Comparison of ENCODE assay signal across 20 cellular contexts in genomic region chr19:21498651-21499050, GRCh38. TPM values are rescaled to one million over a fixed set of nuclear protein-coding genes. Genes with fewer than 3 reads are reported as not detected.
DNase-seq lines count a peak whose midpoint lies in the region; FAIRE-seq and TF ChIP-seq lines count a peak whose summit lies in the region.
"Had no signal": no experiment of that assay in that cellular context is flagged by ENCODE, and none has a peak within 500 bp of the region (broad histone marks: within the 10 kb centered on the region; RNA-seq: fewer than 3 reads in every experiment).

No MANE protein-coding gene starts in this region.

- no peak overlapping the region for H2BK15ac ChIP-seq in mesendoderm (replicated peaks; ENCODE audit: low read depth)

- no peak overlapping the region for H4K8ac ChIP-seq in mesendoderm (ENCODE audit: low read depth, low read length)

- H3K27me3 Mint-ChIP-seq in astrocyte (ENCODE audit: low read depth, unreplicated experiment): no peaks in the 10 kb centered on the region
- no peaks in the 10 kb centered on the region for H3K27me3 Mint-ChIP-seq in chondrocyte (ENCODE audit: low read depth)

- H3K27me3 ChIP-seq in astrocyte (ENCODE audit: insufficient read depth, low read length): no peaks in the 10 kb centered on the region
- no peaks in the 10 kb centered on the region for H3K27me3 ChIP-seq in mesendoderm (ENCODE audit: insufficient read depth, low read length, poor library complexity)
- no peaks in the 10 kb centered on the region for H3K27me3 ChIP-seq in tibial artery
- H3K27me3 ChIP-seq: BLaER1 had no signal

- H3K27ac Mint-ChIP-seq in astrocyte (ENCODE audit: unreplicated experiment) (no peak overlapping the region), chondrocyte (ENCODE audit: unreplicated experiment) (no peak overlapping the region)
- H3K27ac Mint-ChIP-seq: CD14-positive monocyte; CD8-positive, alpha-beta T cell; HFFc6 had no signal

- H2BK120ac ChIP-seq in mesendoderm (ENCODE audit: low read depth, low read length): no peak overlapping the region

- H3K79me2 ChIP-seq in astrocyte (ENCODE audit: insufficient read depth, low read length) (no peaks in the 10 kb centered on the region), mesendoderm (ENCODE audit: control insufficient read depth, insufficient read depth, low read length) (no peaks in the 10 kb centered on the region)

- H3K9me3 ChIP-seq in astrocyte (ENCODE audit: insufficient read depth, low read depth, low read length) (no peaks in the 10 kb centered on the region), tibial artery (no peaks in the 10 kb centered on the region)

- H3K4me3 ChIP-seq in astrocyte (ENCODE audit: insufficient read depth, low read depth, low read length) (no peak overlapping the region), mesendoderm (ENCODE audit: low read length) (no peak overlapping the region), tibial artery (no peak overlapping the region)
- H3K4me3 ChIP-seq: BLaER1 had no signal

- H2AFZ ChIP-seq in astrocyte (ENCODE audit: low read depth, low read length): no peak overlapping the region

- H3K9me3 Mint-ChIP-seq in astrocyte (ENCODE audit: unreplicated experiment) (peaks cover 27% of the 10 kb centered on the region), chondrocyte (ENCODE audit: low read depth) (peaks cover 4% of the 10 kb centered on the region)
- H3K9me3 Mint-ChIP-seq: CD8-positive, alpha-beta T cell had no signal

- no peak overlapping the region for H3K23ac ChIP-seq in mesendoderm (ENCODE audit: low read length)

- H3K4me2 ChIP-seq in astrocyte (ENCODE audit: low read length): no peak overlapping the region
- H3K4me2 ChIP-seq in mesendoderm (ENCODE audit: low read length): no peak overlapping the region
- H3K4me2 ChIP-seq: BLaER1 had no signal

- H2AK5ac ChIP-seq in mesendoderm (ENCODE audit: low read length): no peak overlapping the region

- H3K56ac ChIP-seq in mesendoderm (ENCODE audit: low read length): no peak overlapping the region

- H3K9ac ChIP-seq in astrocyte (ENCODE audit: low read length) (no peak overlapping the region), mesendoderm (ENCODE audit: low read length) (no peak overlapping the region)
- H3K9ac ChIP-seq: BLaER1 had no signal

- H4K20me1 ChIP-seq in astrocyte (ENCODE audit: insufficient read depth, low read length): no peaks in the 10 kb centered on the region
- H4K20me1 ChIP-seq: BLaER1 had no signal

- H3K4me1 ChIP-seq in astrocyte (ENCODE audit: insufficient read depth, low read length): no peaks in the 10 kb centered on the region
- H3K4me1 ChIP-seq in mesendoderm (ENCODE audit: control insufficient read depth, low read depth, low read length): no peaks in the 10 kb centered on the region
- no peaks in the 10 kb centered on the region for H3K4me1 ChIP-seq in tibial artery
- H3K4me1 ChIP-seq: BLaER1 had no signal

- no peak overlapping the region for H2BK5ac ChIP-seq in mesendoderm (ENCODE audit: low read length)

- H3K36me3 Mint-ChIP-seq in astrocyte (ENCODE audit: low read depth, unreplicated experiment) (peaks cover 2% of the 10 kb centered on the region), chondrocyte (ENCODE audit: low read depth) (no peaks in the 10 kb centered on the region)
- H3K36me3 Mint-ChIP-seq: CD8-positive, alpha-beta T cell had no signal

- DNase-seq in EL (peak; percentile 37), astrocyte (ENCODE audit: low read depth) (peak; percentile 8), mesendoderm (peak; percentile 8), chondrocyte (ENCODE audit: low spot score) (no peak), NCI-H2196 treated with DMSO at 0.1 percent for 48 hours (lab: John Stamatoyannopoulos, UW; ENCODE audit: unreplicated experiment) (no peak), tibial artery (no peak), T-helper 1 cell (no peak)
- DNase-seq: 8988T; Calu3; CD8-positive, alpha-beta T cell; DMS79 treated with DMSO at 0.1 percent for 48 hours; GDM1; GOT3; H7; HFFc6 had no signal

- H3K4ac ChIP-seq in mesendoderm (ENCODE audit: low read depth, low read length): no peak overlapping the region

- WGBS in mesendoderm (ENCODE audit: extremely low coverage, insufficient coverage, low lambda C conversion rate): no CpG with 5 or more reads among the region's 2 CpGs

- H3K4me1 Mint-ChIP-seq in astrocyte (ENCODE audit: low read depth, unreplicated experiment) (no peaks in the 10 kb centered on the region), chondrocyte (ENCODE audit: low read depth) (no peaks in the 10 kb centered on the region)

- intact Hi-C loops in tibial artery (cut with DNase I; ENCODE audit: low total_unique reads): no loop called here

- FAIRE-seq in astrocyte (lab: Jason Lieb, UNC): no peak
- FAIRE-seq: GM12892 had no signal

- no peak for TF ChIP-seq CTCF in astrocyte (IDR thresholded peaks at IDR 0.05; ENCODE audit: insufficient read depth, low read depth, low read length)
- no peak for TF ChIP-seq CTCF in chondrocyte (IDR thresholded peaks at IDR 0.05)
- TF ChIP-seq CTCF in tibial artery (IDR thresholded peaks at IDR 0.05): no peak

- no peak overlapping the region for H4K5ac ChIP-seq in mesendoderm (ENCODE audit: low read length)

- no peak overlapping the region for H3K18ac ChIP-seq in mesendoderm (ENCODE audit: low read length)

- no peak overlapping the region for H3K4me3 Mint-ChIP-seq in astrocyte (ENCODE audit: unreplicated experiment)
- no peak overlapping the region for H3K4me3 Mint-ChIP-seq in chondrocyte (ENCODE audit: unreplicated experiment)
- H3K4me3 Mint-ChIP-seq: CD14-positive monocyte; CD8-positive, alpha-beta T cell; HFFc6 had no signal

- H3K36me3 ChIP-seq in astrocyte (ENCODE audit: insufficient read depth, low read length) (no peaks in the 10 kb centered on the region), mesendoderm (ENCODE audit: control insufficient read depth, insufficient read depth, low read length) (no peaks in the 10 kb centered on the region), tibial artery (no peaks in the 10 kb centered on the region)

- no peaks in the 10 kb centered on the region for H3K79me1 ChIP-seq in mesendoderm (ENCODE audit: low read length)

- H3K27ac ChIP-seq in astrocyte (ENCODE audit: low read depth, low read length): no peak overlapping the region
- no peak overlapping the region for H3K27ac ChIP-seq in mesendoderm (ENCODE audit: low read depth, low read length)
- H3K27ac ChIP-seq in tibial artery: no peak overlapping the region
- H3K27ac ChIP-seq: BLaER1, HL-60 had no signal

RNA-seq across cellular contexts. Expression of gene ZNF429, which starts 6.8 kb away (rescaled TPM):
- total RNA-seq in astrocyte (11.0 and 12.7 TPM in 2 replicates), chondrocyte (6.0 to 13.8 TPM (median 6.7 TPM) in 3 replicates)
- polyA plus RNA-seq in mesendoderm (2013, experiment 1 of 2): 11.1 TPM
- 11.1 TPM for polyA plus RNA-seq in mesendoderm (2013, experiment 2 of 2)
- total RNA-seq: HT1080 had no signal

Comparison
In these comparisons a context has a peak if more than half of its experiments do, and no peak if none do; other contexts are left out.
1. DNase-seq: peak in EL (single experiment), astrocyte (single experiment) and mesendoderm (single experiment); none in chondrocyte (single experiment), NCI-H2196 treated with DMSO at 0.1 percent for 48 hours (single experiment), tibial artery (0 of 2) and T-helper 1 cell (0 of 5).